Comparison of ENCODE assay signal across 20 cellular contexts in genomic region chr9:5857928-5858327, GRCh38. TPM values are rescaled to one million over a fixed set of nuclear protein-coding genes. Genes with fewer than 3 reads are reported as not detected.
DNase-seq lines count a peak whose midpoint lies in the region; ATAC-seq lines count a peak whose summit lies in the region.
"Had no signal": no experiment of that assay in that cellular context is flagged by ENCODE, and none has a peak within 500 bp of the region (broad histone marks: within the 10 kb centered on the region; RNA-seq: fewer than 3 reads in every experiment).

No MANE protein-coding gene starts in this region.

- POLR2A ChIA-PET in naive thymus-derived CD4-positive, alpha-beta T cell (lab: Charles Lee) = no interaction called here

- peaks cover 7 to 20% (median 9%) of the 10 kb centered on the region in 7 donors for H3K4me1 Mint-ChIP-seq in naive thymus-derived CD4-positive, alpha-beta T cell
- H3K4me1 Mint-ChIP-seq: IgD-negative memory B cell had no signal

- peaks cover 14 to 57% (median 20%) of the 10 kb centered on the region in 5 donors for H3K36me3 Mint-ChIP-seq in naive thymus-derived CD4-positive, alpha-beta T cell

- H3K9me3 ChIP-seq in naive thymus-derived CD4-positive, alpha-beta T cell (ENCODE audit: control insufficient read depth in 2 of 3, low read length in 3 of 3) = no peaks in the 10 kb centered on the region
- H3K9me3 ChIP-seq: SK-N-SH had no signal

- no peaks in the 10 kb centered on the region for H3K27me3 Mint-ChIP-seq in naive thymus-derived CD4-positive, alpha-beta T cell
- H3K27me3 Mint-ChIP-seq: IgD-negative memory B cell had no signal

- DNase-seq in GDM1 (lab: John Stamatoyannopoulos, UW) (peak; percentile 71), MV-4-11 (lab: John Stamatoyannopoulos, UW) (peak; percentile 97), SKM-1 (lab: John Stamatoyannopoulos, UW; ENCODE audit: unreplicated experiment) (peak; percentile 48), NCI-H226 (no peak), GOT3 (lab: John Stamatoyannopoulos, UW) (no peak), globus pallidus (ENCODE audit: low spot score) (no peak)
- no peak for DNase-seq in naive thymus-derived CD4-positive, alpha-beta T cell
- DNase-seq: DMS79, HCEC 1CT, NCI-H1105 treated with DMSO at 0.1 percent for 48 hours, NCI-H187 treated with DMSO at 0.1 percent for 48 hours, NCI-H2171 treated with DMSO at 0.1 percent for 48 hours, NCI-H524, PC-3, SK-N-SH had no signal

- H3K4me3 Mint-ChIP-seq in naive thymus-derived CD4-positive, alpha-beta T cell = no peak overlapping the region
- H3K4me3 Mint-ChIP-seq: IgD-negative memory B cell had no signal

- no peak overlapping the region for H3K27ac ChIP-seq in naive thymus-derived CD4-positive, alpha-beta T cell (ENCODE audit: low read depth, low read length)
- H3K27ac ChIP-seq: C4-2B had no signal

- H3K27me3 ChIP-seq in naive thymus-derived CD4-positive, alpha-beta T cell (ENCODE audit: control insufficient read depth in 2 of 2, insufficient read depth in 2 of 2, low read length in 2 of 2) = no peaks in the 10 kb centered on the region

- peak; percentile 38 for ATAC-seq in naive thymus-derived CD4-positive, alpha-beta T cell
- ATAC-seq in GM21576 (IDR thresholded peaks at IDR 0.05; ENCODE audit: unreplicated experiment) = no peak
- ATAC-seq: PC-3 had no signal

- no peaks in the 10 kb centered on the region for H3K4me1 ChIP-seq in naive thymus-derived CD4-positive, alpha-beta T cell (ENCODE audit: control insufficient read depth in 2 of 2, insufficient read depth in 2 of 2, low read length in 2 of 2)

- no peaks in the 10 kb centered on the region for H3K36me3 ChIP-seq in naive thymus-derived CD4-positive, alpha-beta T cell (ENCODE audit: control insufficient read depth in 2 of 3, insufficient read depth in 3 of 3, low read length in 3 of 3)

- CTCF ChIA-PET in naive thymus-derived CD4-positive, alpha-beta T cell (lab: Charles Lee) = interaction anchor here (1.1 to 1.6 kb wide), 2 partner anchors 25 to 29 kb away, joined by 3 to 6 read pairs; partner anchors contain the start of gene ERMP1

- peaks cover 0 to 9% (median 0%) of the 10 kb centered on the region in 11 donors for H3K9me3 Mint-ChIP-seq in naive thymus-derived CD4-positive, alpha-beta T cell
- H3K9me3 Mint-ChIP-seq: IgD-negative memory B cell had no signal

- intact Hi-C loops in naive thymus-derived CD4-positive, alpha-beta T cell (cut with micrococcal nuclease) = loop anchor here in 1 of 2 donors (2.0 kb wide), 1 partner anchor 15 kb away; no protein-coding TSS in a partner anchor

- H3K27ac Mint-ChIP-seq in naive thymus-derived CD4-positive, alpha-beta T cell = no peak overlapping the region

- H3K4me3 ChIP-seq in naive thymus-derived CD4-positive, alpha-beta T cell (ENCODE audit: low read length) = no peak overlapping the region

RNA-seq across cellular contexts. Expression of gene ERMP1, which starts 25.0 kb away (rescaled TPM):
- total RNA-seq in naive thymus-derived CD4-positive, alpha-beta T cell = 10 to 100 TPM in 4 of 5 experiments, 1 to 10 TPM in 1; 9.5 to 37.1 (median 20.0) TPM
- polyA plus RNA-seq in naive thymus-derived CD4-positive, alpha-beta T cell = 1 to 10 TPM; 7.3 to 9.7 TPM

RNA-seq across cellular contexts. Expression of gene MLANA, which starts 32.8 kb away (rescaled TPM):
- total RNA-seq in naive thymus-derived CD4-positive, alpha-beta T cell = not detected
- polyA plus RNA-seq in naive thymus-derived CD4-positive, alpha-beta T cell = under 1 TPM; 0.38 to 0.97 TPM
- total RNA-seq: G401, HT-29, PC-3 had no signal
- polyA plus RNA-seq: IgD-negative memory B cell, SK-N-SH had no signal

Comparison
In these comparisons a context has a peak if more than half of its experiments do, and no peak if none do; other contexts are left out.
1. DNase-seq: peak in GDM1 (single experiment), MV-4-11 (single experiment) and SKM-1 (single experiment); none in naive thymus-derived CD4-positive, alpha-beta T cell (0 of 9), NCI-H226 (single experiment), GOT3 (single experiment) and globus pallidus (single experiment).